In the genomic region with DNA sequence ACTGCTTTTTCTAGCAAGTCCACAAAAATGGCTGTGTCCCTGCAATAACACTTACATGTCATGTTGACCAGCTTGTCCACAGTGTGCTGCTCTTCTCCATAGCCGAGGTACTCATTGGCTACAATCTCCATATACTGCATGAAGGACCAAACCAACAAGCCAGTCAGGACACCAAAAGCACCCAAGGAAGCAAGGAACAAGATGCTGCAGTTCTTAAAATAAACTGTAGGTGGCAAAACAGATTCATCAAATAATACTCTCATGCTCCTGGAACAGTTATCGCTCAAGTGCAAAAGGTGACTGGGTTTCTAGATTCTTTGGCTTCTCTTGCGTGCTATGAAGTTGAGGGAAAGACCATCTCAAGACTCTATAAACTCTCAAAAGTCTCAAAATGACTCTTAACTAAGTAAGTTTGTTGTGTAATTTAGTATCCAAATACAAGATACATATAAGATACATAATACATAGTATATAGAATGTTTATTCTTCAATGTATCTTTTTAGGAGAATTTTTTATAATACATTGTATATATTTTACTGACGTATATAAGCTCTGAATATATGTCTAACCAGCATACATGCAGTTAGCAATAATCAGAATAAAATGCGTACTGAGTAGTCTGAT, we compare ENCODE assay signal across 1 cellular context.
TF ChIP-seq lines count a peak whose summit lies in the region.

No MANE protein-coding gene starts in this region.

TF ChIP-seq in Ishikawa, 13 proteins besides CTCF, POLR2A, EP300 and RAD21 (continued from another document):
- TF ChIP-seq REST (IDR thresholded peaks at IDR 0.05; ENCODE audit: low read depth), result no peak
- TF ChIP-seq CEBPB (IDR thresholded peaks at IDR 0.05), result no peak
- TF ChIP-seq FOXM1 (IDR thresholded peaks at IDR 0.05; ENCODE audit: borderline replicate concordance, low read depth), result no peak
- no peak for TF ChIP-seq TEAD4 (IDR thresholded peaks at IDR 0.05)
- TF ChIP-seq USF1 (IDR thresholded peaks at IDR 0.05), result no peak
- no peak for TF ChIP-seq YY1 (IDR thresholded peaks at IDR 0.05; ENCODE audit: low read depth)
- TF ChIP-seq ZBTB7A (IDR thresholded peaks at IDR 0.05; ENCODE audit: low read depth), result no peak
- TF ChIP-seq CREB1 (IDR thresholded peaks at IDR 0.05; ENCODE audit: low read depth), result no peak
- TF ChIP-seq, protein P1, sequence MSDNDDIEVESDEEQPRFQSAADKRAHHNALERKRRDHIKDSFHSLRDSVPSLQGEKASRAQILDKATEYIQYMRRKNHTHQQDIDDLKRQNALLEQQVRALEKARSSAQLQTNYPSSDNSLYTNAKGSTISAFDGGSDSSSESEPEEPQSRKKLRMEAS (IDR thresholded peaks at IDR 0.05), result no peak
- no peak for TF ChIP-seq EGR1 (IDR thresholded peaks at IDR 0.05)
